ENCODE assay signal across 9 cellular contexts in the genomic region with DNA sequence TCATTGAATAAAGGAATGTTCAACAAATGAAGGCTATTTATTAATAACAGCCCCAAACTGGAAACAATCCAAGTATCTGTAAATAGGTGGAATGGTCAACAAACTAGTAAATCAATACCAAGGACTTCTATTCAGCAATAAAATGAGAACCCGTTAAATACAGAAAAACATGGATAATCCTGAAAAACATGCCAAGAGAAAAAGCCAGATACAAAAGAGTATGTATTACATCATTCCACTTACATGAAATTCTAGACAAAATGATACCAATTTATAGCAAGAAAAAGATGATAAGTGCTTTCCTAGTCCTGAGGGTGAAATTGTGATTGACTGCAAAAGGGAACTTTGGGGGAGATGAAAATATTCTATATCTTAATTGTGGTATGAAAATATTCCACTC. TPM values are rescaled to one million over a fixed set of nuclear protein-coding genes. Genes with fewer than 3 reads are reported as not detected.
DNase-seq lines count a peak whose midpoint lies in the region; ATAC-seq and TF ChIP-seq lines count a peak whose summit lies in the region.
"Had no signal": no experiment of that assay in that cellular context is flagged by ENCODE, and none has a peak within 500 bp of the region (broad histone marks: within the 10 kb centered on the region; RNA-seq: fewer than 3 reads in every experiment).

No MANE protein-coding gene starts in this region.

- H3K36me3 Mint-ChIP-seq in activated naive CD8-positive, alpha-beta T cell = peaks cover 3% of the 10 kb centered on the region
- peaks cover 13% of the 10 kb centered on the region for H3K36me3 Mint-ChIP-seq in type B pancreatic cell

- H3K9me3 Mint-ChIP-seq in activated naive CD8-positive, alpha-beta T cell (ENCODE audit: low read depth) = no peaks in the 10 kb centered on the region
- H3K9me3 Mint-ChIP-seq in type B pancreatic cell = no peaks in the 10 kb centered on the region

- no peaks in the 10 kb centered on the region for H3K27me3 Mint-ChIP-seq in activated naive CD8-positive, alpha-beta T cell
- H3K27me3 Mint-ChIP-seq in type B pancreatic cell = no peaks in the 10 kb centered on the region

- H3K27ac ChIP-seq in cardiac muscle cell (peak overlapping the region; percentile 97), right atrium auricular region (peak overlapping the region in 1 of 2 donors; percentile 100), mesodermal cell (ENCODE audit: low read depth, low read length, severe bottlenecking) (no peak overlapping the region)

- H3K27me3 ChIP-seq in cardiac muscle cell = no peaks in the 10 kb centered on the region
- no peaks in the 10 kb centered on the region for H3K27me3 ChIP-seq in right atrium auricular region

- no peak for DNase-seq in cardiac muscle cell (ENCODE audit: low read depth in 1 of 2, low spot score in 1 of 2)
- DNase-seq in right atrium auricular region (ENCODE audit: low spot score) = no peak
- DNase-seq in type B pancreatic cell (ENCODE audit: extremely low spot score, unreplicated experiment) = no peak
- no peak for DNase-seq in NCI-H1092 (lab: John Stamatoyannopoulos, UW)
- DNase-seq: NCI-H226 had no signal

- peak overlapping the region; percentile 41 for H3K4me3 Mint-ChIP-seq in activated naive CD8-positive, alpha-beta T cell
- H3K4me3 Mint-ChIP-seq in type B pancreatic cell = peak overlapping the region; percentile 67

- H3K9me3 ChIP-seq in cardiac muscle cell (ENCODE audit: low read depth) (no peaks in the 10 kb centered on the region), right atrium auricular region (no peaks in the 10 kb centered on the region), mesodermal cell (ENCODE audit: control insufficient read depth, low read length) (no peaks in the 10 kb centered on the region)

- ATAC-seq in HG03469 (IDR thresholded peaks at IDR 0.05; ENCODE audit: unreplicated experiment) (no peak), GM18870 (IDR thresholded peaks at IDR 0.05; ENCODE audit: unreplicated experiment) (no peak)

- H3K4me1 Mint-ChIP-seq in activated naive CD8-positive, alpha-beta T cell (ENCODE audit: low read depth) = peaks cover 72% of the 10 kb centered on the region
- H3K4me1 Mint-ChIP-seq in type B pancreatic cell (ENCODE audit: unreplicated experiment) = peaks cover 15% of the 10 kb centered on the region

- H3K27ac Mint-ChIP-seq in activated naive CD8-positive, alpha-beta T cell = peak overlapping the region; percentile 61
- H3K27ac Mint-ChIP-seq in type B pancreatic cell = no peak overlapping the region

- TF ChIP-seq CTCF in cardiac muscle cell (IDR thresholded peaks at IDR 0.05; ENCODE audit: low read depth, low read length) = no peak
- TF ChIP-seq CTCF in right atrium auricular region (IDR thresholded peaks at IDR 0.05) = no peak
- no peak for TF ChIP-seq CTCF in type B pancreatic cell (conservative IDR thresholded peaks at IDR 0.05)

- WGBS in mesodermal cell (ENCODE audit: insufficient coverage in 2 of 2), 2 experiments = no CpG with 5 or more reads among the region's 1 CpG

- H3K36me3 ChIP-seq in cardiac muscle cell = peaks cover 3% of the 10 kb centered on the region
- no peaks in the 10 kb centered on the region for H3K36me3 ChIP-seq in right atrium auricular region
- peaks cover 27% of the 10 kb centered on the region for H3K36me3 ChIP-seq in mesodermal cell (ENCODE audit: control insufficient read depth, insufficient read depth, low read length)

- H3K4me3 ChIP-seq in cardiac muscle cell (peak overlapping the region; percentile 89), right atrium auricular region (no peak overlapping the region), mesodermal cell (ENCODE audit: extremely low read depth, insufficient read depth, low read length, poor library complexity, severe bottlenecking) (peak overlapping the region; percentile 94)

- H3K4me1 ChIP-seq in cardiac muscle cell (ENCODE audit: low read depth) (peaks cover 31% of the 10 kb centered on the region), right atrium auricular region (peaks cover 0 to 59% of the 10 kb centered on the region in 2 donors), mesodermal cell (ENCODE audit: control insufficient read depth, insufficient read depth, low read length, poor library complexity, severe bottlenecking) (no peaks in the 10 kb centered on the region)

RNA-seq across cellular contexts. Expression of a gene that starts 3.1 kb away (rescaled TPM):
- 58.2 and 71.8 TPM in 2 replicates for total RNA-seq in cardiac muscle cell
- polyA plus RNA-seq in cardiac muscle cell = 73.6 and 92.1 TPM in 2 replicates
- total RNA-seq in right atrium auricular region = 10 to 100 TPM; 80.7 to 88.3 TPM
- polyA plus RNA-seq in mesodermal cell (2013, experiment 1 of 2) = 129 TPM
- polyA plus RNA-seq in mesodermal cell (2013, experiment 2 of 2) = 140 TPM
- total RNA-seq in type B pancreatic cell (ENCODE audit: low replicate concordance) = 60.2 and 79.9 TPM in 2 replicates

Comparison
In these comparisons a context has a peak if more than half of its experiments do, and no peak if none do; other contexts are left out.
1. H3K4me3 ChIP-seq: peak in cardiac muscle cell (single experiment) and mesodermal cell (single experiment); none in right atrium auricular region (0 of 2).